In genomic region chr6:28080631-28081485, GRCh38 we compare ENCODE assay signal across 8 cellular contexts. TPM values are rescaled to one million over a fixed set of nuclear protein-coding genes. Genes with fewer than 3 reads are reported as not detected.
DNase-seq lines count a peak whose midpoint lies in the region; ATAC-seq and TF ChIP-seq lines count a peak whose summit lies in the region.

No MANE protein-coding gene starts in this region.

- H3K36me3 Mint-ChIP-seq in activated CD4-positive, alpha-beta T cell treated with anti-CD3 and anti-CD28 coated beads, Interleukin-2, amount 10 ng/mL, durations not matched to agents 7 days and 5 days (ENCODE audit: low read depth): peaks cover 7% of the 10 kb centered on the region

- intact Hi-C loops in left colon (cut with DNase I, micrococcal nuclease): no loop called here

- H3K4me3 Mint-ChIP-seq in activated CD4-positive, alpha-beta T cell treated with anti-CD3 and anti-CD28 coated beads, Interleukin-2, amount 10 ng/mL, durations not matched to agents 7 days and 5 days: peak overlapping the region; percentile 94

- peaks cover 21% of the 10 kb centered on the region for H3K4me1 Mint-ChIP-seq in activated CD4-positive, alpha-beta T cell treated with anti-CD3 and anti-CD28 coated beads, Interleukin-2, amount 10 ng/mL, durations not matched to agents 7 days and 5 days

- H3K36me3 ChIP-seq in BJ (ENCODE audit: control insufficient read depth, insufficient read depth, low read length): no peaks in the 10 kb centered on the region

- peak; percentile 79 for DNase-seq in BJ (ENCODE audit: low read depth)
- DNase-seq in NCI-H524 treated with DMSO at 0.1 percent for 48 hours (lab: John Stamatoyannopoulos, UW): peak; percentile 71
- DNase-seq in activated CD4-positive, alpha-beta T cell treated with anti-CD3 and anti-CD28 coated beads, Interleukin-2, amount 10 ng/mL, durations not matched to agents 7 days and 5 days: peak; percentile 88
- DNase-seq in cortex of kidney (lab: John Stamatoyannopoulos, UW): peak; percentile 23
- peak; percentile 94 to 96 for DNase-seq in left colon
- DNase-seq in stimulated activated CD4-positive, alpha-beta T cell treated with anti-CD3 and anti-CD28 coated beads, Interleukin-1b, Interleukin-23, amount 100 ng/mL, for 24 hours (ENCODE audit: low read depth in 4 of 4, low spot score in 1 of 4): peak; percentile 80 to 87 (median 83)

- TF ChIP-seq CTCF in BJ (IDR thresholded peaks at IDR 0.05; ENCODE audit: insufficient read depth, low read depth, low read length): no peak

- H3K9me3 Mint-ChIP-seq in activated CD4-positive, alpha-beta T cell treated with anti-CD3 and anti-CD28 coated beads, Interleukin-2, amount 10 ng/mL, durations not matched to agents 7 days and 5 days: no peaks in the 10 kb centered on the region

- H3K27ac Mint-ChIP-seq in activated CD4-positive, alpha-beta T cell treated with anti-CD3 and anti-CD28 coated beads, Interleukin-2, amount 10 ng/mL, durations not matched to agents 7 days and 5 days: peak overlapping the region; percentile 94

- no peaks in the 10 kb centered on the region for H3K27me3 ChIP-seq in BJ (ENCODE audit: control insufficient read depth, insufficient read depth, low read length)

- peak overlapping the region; percentile 67 for H3K4me3 ChIP-seq in BJ (ENCODE audit: low read depth, low read length)

- H3K27me3 Mint-ChIP-seq in activated CD4-positive, alpha-beta T cell treated with anti-CD3 and anti-CD28 coated beads, Interleukin-2, amount 10 ng/mL, durations not matched to agents 7 days and 5 days: no peaks in the 10 kb centered on the region

- ATAC-seq in GM19328 (IDR thresholded peaks at IDR 0.05; ENCODE audit: unreplicated experiment) (peak; percentile 66), HG03469 (IDR thresholded peaks at IDR 0.05; ENCODE audit: unreplicated experiment) (peak; percentile 38), left colon (peak; percentile 94)

- POLR2A ChIA-PET in BJ (lab: Charles Lee): no interaction called here
- POLR2A ChIA-PET in activated CD4-positive, alpha-beta T cell treated with anti-CD3 and anti-CD28 coated beads, Interleukin-2, amount 10 ng/mL, durations not matched to agents 7 days and 5 days (lab: Charles Lee): no interaction called here

- CTCF ChIA-PET in BJ (lab: Yijun Ruan, JAX): no interaction called here
- CTCF ChIA-PET in activated CD4-positive, alpha-beta T cell treated with anti-CD3 and anti-CD28 coated beads, Interleukin-2, amount 10 ng/mL, durations not matched to agents 7 days and 5 days (lab: Charles Lee): interaction anchor here (0.6 kb wide), 2 partner anchors 25 to 105 kb away, joined by 3 to 4 read pairs; no protein-coding TSS in a partner anchor

RNA-seq across cellular contexts. Expression of gene ZNF165, which starts 0.5 kb away (rescaled TPM):
- 0.10 and 0.38 TPM in 2 replicates for polyA plus RNA-seq in BJ (2011; rRNA removed)
- polyA minus RNA-seq in BJ (2011; rRNA and poly(A)+ RNA removed): 0.14 and 0.21 TPM in 2 replicates
- under 1 TPM; 0.54 to 0.77 TPM for total RNA-seq in activated CD4-positive, alpha-beta T cell treated with anti-CD3 and anti-CD28 coated beads, Interleukin-2, amount 10 ng/mL, durations not matched to agents 7 days and 5 days
- total RNA-seq in left colon: 1 to 10 TPM; 4.6 to 5.8 TPM

RNA-seq across cellular contexts. Expression of gene ZSCAN16, which starts 43.6 kb away (rescaled TPM):
- 1.8 and 2.3 TPM in 2 replicates for polyA plus RNA-seq in BJ (2011; rRNA removed)
- 0.57 and 1.1 TPM in 2 replicates for polyA minus RNA-seq in BJ (2011; rRNA and poly(A)+ RNA removed)
- 1 to 10 TPM; 3.2 to 5.5 TPM for total RNA-seq in activated CD4-positive, alpha-beta T cell treated with anti-CD3 and anti-CD28 coated beads, Interleukin-2, amount 10 ng/mL, durations not matched to agents 7 days and 5 days
- total RNA-seq in left colon: 1 to 10 TPM; 7.1 to 8.6 TPM

Comparison
In these comparisons a context has a peak if more than half of its experiments do, and no peak if none do; other contexts are left out.
1. Peak in every context shown above with its lines: DNase-seq, ATAC-seq and H3K4me3 ChIP-seq.
2. DNase-seq: peak in every context shown above with its lines; median percentile 95 in left colon; 88 in activated CD4-positive, alpha-beta T cell treated with anti-CD3 and anti-CD28 coated beads, Interleukin-2, amount 10 ng/mL, durations not matched to agents 7 days and 5 days; 83 in stimulated activated CD4-positive, alpha-beta T cell treated with anti-CD3 and anti-CD28 coated beads, Interleukin-1b, Interleukin-23, amount 100 ng/mL, for 24 hours; 79 in BJ; 71 in NCI-H524 treated with DMSO at 0.1 percent for 48 hours; 23 in cortex of kidney.
3. ATAC-seq: peak in every context shown above with its lines; median percentile 94 in left colon; 66 in GM19328; 38 in HG03469.